In the genomic region with DNA sequence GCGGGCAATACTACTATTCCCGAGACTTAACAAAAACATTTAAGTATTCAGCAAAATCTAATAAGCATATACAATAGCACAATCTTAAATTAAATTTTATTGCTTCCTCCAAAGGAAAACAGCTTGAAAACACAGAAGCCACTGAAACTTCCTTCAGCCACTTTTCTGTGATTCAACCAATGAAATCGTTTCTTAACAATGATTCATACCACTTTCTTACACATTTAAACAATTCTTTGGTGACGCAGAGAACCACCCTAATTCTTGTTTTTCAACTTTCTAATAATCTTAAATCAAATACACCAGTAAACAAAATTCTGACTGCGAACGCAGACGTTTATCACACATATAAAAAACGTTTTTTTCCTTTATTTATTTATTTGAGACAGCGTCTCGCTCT, we compare ENCODE assay signal across 27 cellular contexts. TPM values are rescaled to one million over a fixed set of nuclear protein-coding genes. Genes with fewer than 3 reads are reported as not detected.
DNase-seq lines count a peak whose midpoint lies in the region; ATAC-seq, FAIRE-seq and TF ChIP-seq lines count a peak whose summit lies in the region.
"Had no signal": no experiment of that assay in that cellular context is flagged by ENCODE, and none has a peak within 500 bp of the region (broad histone marks: within the 10 kb centered on the region; RNA-seq: fewer than 3 reads in every experiment).

No MANE protein-coding gene starts in this region.

- no peak overlapping the region for H3K4me3 ChIP-seq in astrocyte (ENCODE audit: insufficient read depth, low read depth, low read length)
- H3K4me3 ChIP-seq: thoracic aorta had no signal

- H3K4me1 Mint-ChIP-seq in astrocyte (ENCODE audit: low read depth, unreplicated experiment), result peaks cover 38% of the 10 kb centered on the region
- peaks cover 44% of the 10 kb centered on the region for H3K4me1 Mint-ChIP-seq in glutamatergic neuron (ENCODE audit: low read depth, unreplicated experiment)
- H3K4me1 Mint-ChIP-seq: activated T-helper 17 cell treated with anti-CD3 and anti-CD28 coated beads, Interleukin-2, amount 50 U/mL, for 72 hours had no signal

- H3K4me1 ChIP-seq in astrocyte (ENCODE audit: insufficient read depth, low read length), result peaks cover 18% of the 10 kb centered on the region

- H3K27me3 Mint-ChIP-seq in astrocyte (ENCODE audit: low read depth, unreplicated experiment) (no peaks in the 10 kb centered on the region), glutamatergic neuron (ENCODE audit: unreplicated experiment) (peaks cover 10% of the 10 kb centered on the region)

- H3K36me3 Mint-ChIP-seq in astrocyte (ENCODE audit: low read depth, unreplicated experiment) (no peaks in the 10 kb centered on the region), glutamatergic neuron (ENCODE audit: unreplicated experiment) (peaks cover 4% of the 10 kb centered on the region)

- H3K9me3 Mint-ChIP-seq in astrocyte (ENCODE audit: unreplicated experiment) (no peaks in the 10 kb centered on the region), glutamatergic neuron (ENCODE audit: unreplicated experiment) (peaks cover 10% of the 10 kb centered on the region)
- H3K9me3 Mint-ChIP-seq: activated T-helper 17 cell treated with anti-CD3 and anti-CD28 coated beads, Interleukin-2, amount 50 U/mL, for 72 hours had no signal

- H4K20me1 ChIP-seq in astrocyte (ENCODE audit: insufficient read depth, low read length), result peaks cover 80% of the 10 kb centered on the region

- peaks cover 84% of the 10 kb centered on the region for H3K79me2 ChIP-seq in astrocyte (ENCODE audit: insufficient read depth, low read length)

- peak overlapping the region; percentile 31 for H3K4me2 ChIP-seq in astrocyte (ENCODE audit: low read length)
- H3K4me2 ChIP-seq: KMS-11 had no signal

- no peak overlapping the region for H3K27ac ChIP-seq in astrocyte (ENCODE audit: low read depth, low read length)
- H3K27ac ChIP-seq: epithelial cell of prostate, HL-60, KMS-11, thoracic aorta had no signal

- H3K9ac ChIP-seq in astrocyte (ENCODE audit: low read length), result no peak overlapping the region
- H3K9ac ChIP-seq: KMS-11 had no signal

- no peaks in the 10 kb centered on the region for H3K9me3 ChIP-seq in astrocyte (ENCODE audit: insufficient read depth, low read depth, low read length)
- H3K9me3 ChIP-seq: Caco-2, thoracic aorta had no signal

- H3K36me3 ChIP-seq in astrocyte (ENCODE audit: insufficient read depth, low read length), result no peaks in the 10 kb centered on the region
- H3K36me3 ChIP-seq: heart right ventricle, thoracic aorta had no signal

- no peak overlapping the region for H3K27ac Mint-ChIP-seq in astrocyte (ENCODE audit: unreplicated experiment)
- peak overlapping the region; percentile 17 for H3K27ac Mint-ChIP-seq in glutamatergic neuron (ENCODE audit: unreplicated experiment)
- H3K27ac Mint-ChIP-seq: activated CD8-positive, alpha-beta T cell treated with anti-CD3 and anti-CD28 coated beads for 36 hours; activated naive CD4-positive, alpha-beta T cell treated with anti-CD3 and anti-CD28 coated beads, Interleukin-2, amount 10 ng/mL, durations not matched to agents 7 days and 5 days; activated T-helper 17 cell treated with anti-CD3 and anti-CD28 coated beads, Interleukin-2, amount 50 U/mL, for 72 hours; stimulated activated naive CD8-positive, alpha-beta T cell treated with anti-CD3 and anti-CD28 coated beads, Interleukin-15, Interleukin-2, amounts not matched to agents 100 ng/mL and 50 ng/mL, for 24 hours had no signal

- TF ChIP-seq CTCF in astrocyte (IDR thresholded peaks at IDR 0.05; ENCODE audit: insufficient read depth, low read depth, low read length) (no peak), glutamatergic neuron (IDR thresholded peaks at IDR 0.05; ENCODE audit: partially characterized antibody, unreplicated experiment) (no peak)

- FAIRE-seq in astrocyte (lab: Jason Lieb, UNC), result no peak
- FAIRE-seq: kidney had no signal

- no peak for ATAC-seq in HG03378 (IDR thresholded peaks at IDR 0.05; ENCODE audit: unreplicated experiment)
- ATAC-seq in HG02610 (IDR thresholded peaks at IDR 0.05; ENCODE audit: unreplicated experiment), result no peak
- ATAC-seq: activated CD8-positive, alpha-beta T cell treated with anti-CD3 and anti-CD28 coated beads for 36 hours; activated T-helper 17 cell treated with anti-CD3 and anti-CD28 coated beads, Interleukin-2, amount 50 U/mL, for 72 hours; heart right ventricle; Right ventricle myocardium inferior; sciatic nerve had no signal

- H3K4me3 Mint-ChIP-seq in astrocyte (ENCODE audit: unreplicated experiment) (peak overlapping the region; percentile 54), glutamatergic neuron (ENCODE audit: unreplicated experiment) (no peak overlapping the region)
- H3K4me3 Mint-ChIP-seq: activated CD8-positive, alpha-beta T cell treated with anti-CD3 and anti-CD28 coated beads for 36 hours; activated naive CD4-positive, alpha-beta T cell treated with anti-CD3 and anti-CD28 coated beads, Interleukin-2, amount 10 ng/mL, durations not matched to agents 7 days and 5 days; activated T-helper 17 cell treated with anti-CD3 and anti-CD28 coated beads, Interleukin-2, amount 50 U/mL, for 72 hours; stimulated activated naive CD8-positive, alpha-beta T cell treated with anti-CD3 and anti-CD28 coated beads, Interleukin-15, Interleukin-2, amounts not matched to agents 100 ng/mL and 50 ng/mL, for 24 hours had no signal

- H3K27me3 ChIP-seq in astrocyte (ENCODE audit: insufficient read depth, low read length), result no peaks in the 10 kb centered on the region

- no peak overlapping the region for H2AFZ ChIP-seq in astrocyte (ENCODE audit: low read depth, low read length)

- DNase-seq in HCEC 1CT (peak; percentile 12), astrocyte (ENCODE audit: low read depth) (peak; percentile 20), glutamatergic neuron (no peak), putamen (ENCODE audit: low spot score) (no peak)
- DNase-seq in activated CD8-positive, alpha-beta memory T cell treated with anti-CD3 and anti-CD28 coated beads, Interleukin-2, amount 50 U/mL, for 4 hours, result no peak
- DNase-seq: activated CD8-positive, alpha-beta T cell treated with anti-CD3 and anti-CD28 coated beads for 36 hours; activated naive CD4-positive, alpha-beta T cell treated with anti-CD3 and anti-CD28 coated beads, Interleukin-2, amount 10 ng/mL, durations not matched to agents 7 days and 5 days; Caco-2; GDM1; heart right ventricle; kidney; NCI-H146; NCI-H345; NCI-H69; posterior cingulate gyrus; stimulated activated CD8-positive, alpha-beta memory T cell treated with anti-CD3 and anti-CD28 coated beads, Interleukin-4, amount 100 ng/mL, for 48 hours; T-helper 2 cell had no signal

RNA-seq across cellular contexts. Expression of a gene that starts 4.1 kb away (rescaled TPM):
- 118 and 137 TPM in 2 replicates for total RNA-seq in astrocyte
- 129 TPM for total RNA-seq in glutamatergic neuron (ENCODE audit: unreplicated experiment)
- total RNA-seq: activated CD8-positive, alpha-beta T cell treated with anti-CD3 and anti-CD28 coated beads for 36 hours; activated T-helper 17 cell treated with anti-CD3 and anti-CD28 coated beads, Interleukin-2, amount 50 U/mL, for 72 hours had no signal

Comparison
In these comparisons a context has a peak if more than half of its experiments do, and no peak if none do; other contexts are left out.
1. DNase-seq: peak in HCEC 1CT (single experiment) and astrocyte (single experiment); none in glutamatergic neuron (single experiment), putamen (single experiment) and activated CD8-positive, alpha-beta memory T cell treated with anti-CD3 and anti-CD28 coated beads, Interleukin-2, amount 50 U/mL, for 4 hours (single experiment).